In genomic region chr15:25739687-25740121, GRCh38 we compare ENCODE assay signal across 8 cellular contexts.
DNase-seq lines count a peak whose midpoint lies in the region; ATAC-seq, FAIRE-seq and TF ChIP-seq lines count a peak whose summit lies in the region.

No MANE protein-coding gene starts in this region.

- CTCF ChIA-PET in A549 (lab: Yijun Ruan, JAX), result interaction anchor here (4.1 kb wide), 1 partner anchor 193 kb away, joined by 22 read pairs; no protein-coding TSS in a partner anchor

- H3K27ac ChIP-seq in A549, result no peak overlapping the region

- 79% methylated on average over 7 of the region's 7 CpGs for WGBS in A549 (ENCODE audit: missing lambda C conversion rate)

- no peak for FAIRE-seq in A549 (lab: Jason Lieb, UNC)

- no peak overlapping the region for H3K4me3 ChIP-seq in A549

- TF ChIP-seq RAD21 in A549 (conservative IDR thresholded peaks at IDR 0.05 in 1 of 2, IDR thresholded peaks at IDR 0.05 in 1 of 2), result peak; percentile 55 to 60; a peak in 4 of 5 replicates

- ATAC-seq in A549, result peak; percentile 76 to 83
- peak; percentile 59 for ATAC-seq in GM18517 (IDR thresholded peaks at IDR 0.05; ENCODE audit: unreplicated experiment)
- ATAC-seq in GM19395 (IDR thresholded peaks at IDR 0.05; ENCODE audit: unreplicated experiment), result no peak

- POLR2A ChIA-PET in A549 (lab: Yijun Ruan, JAX), result no interaction called here

- no peaks in the 10 kb centered on the region for H3K4me1 ChIP-seq in A549

- no peak for TF ChIP-seq EP300 in A549 (IDR thresholded peaks at IDR 0.05)

- intact Hi-C loops in cardiac septum (cut with DNase I), result loop anchor here (5.0 to 10.0 kb wide), 3 partner anchors 55 to 195 kb away; partner anchors contain the start of gene ATP10A

- H3K4me2 ChIP-seq in A549, result no peak overlapping the region

- TF ChIP-seq POLR2A in A549 (IDR thresholded peaks at IDR 0.05; ENCODE audit: low read length), result no peak

- TF ChIP-seq CTCF in A549 (IDR thresholded peaks at IDR 0.05), result peak; percentile 34; the same call in 2 of the 3 replicates

- DNase-seq in A549 (ENCODE audit: low read depth in 1 of 2, low spot score in 1 of 2), result peak; percentile 8 to 40
- peak; percentile 63 to 90 for DNase-seq in NCI-H2081 (lab: John Stamatoyannopoulos, UW)
- DNase-seq in activated gamma-delta T cell treated with anti-CD3 and anti-CD28 coated beads, Interleukin-2, amount 50 U/mL, for 16 hours (ENCODE audit: low read depth), result peak; percentile 7
- peak; percentile 2 for DNase-seq in kidney glomerular epithelial cell (lab: John Stamatoyannopoulos, UW)
- DNase-seq in Kasumi-1 (lab: John Stamatoyannopoulos, UW), result no peak
- DNase-seq in cardiac septum (ENCODE audit: low spot score), result no peak

- no peaks in the 10 kb centered on the region for H3K9me3 ChIP-seq in A549

TF ChIP-seq in A549, 52 proteins besides CTCF, POLR2A, EP300 and RAD21:
- no peak for TF ChIP-seq CBX2 (IDR thresholded peaks at IDR 0.05; ENCODE audit: borderline replicate concordance, low read depth)
- peak; percentile 42; the same call in 2 of the 3 replicates for TF ChIP-seq SMC3 (IDR thresholded peaks at IDR 0.05)
- no peak for TF ChIP-seq HEYL (CRISPR knock-in tag; IDR thresholded peaks at IDR 0.05)

Comparison
In these comparisons a context has a peak if more than half of its experiments do, and no peak if none do; other contexts are left out.
1. DNase-seq: peak in A549 (2 of 2), NCI-H2081 (2 of 2), activated gamma-delta T cell treated with anti-CD3 and anti-CD28 coated beads, Interleukin-2, amount 50 U/mL, for 16 hours (single experiment) and kidney glomerular epithelial cell (single experiment); none in Kasumi-1 (0 of 2) and cardiac septum (single experiment).